ENCODE assay signal across 8 cellular contexts in genomic region chr12:54549774-54550451, GRCh38. TPM values are rescaled to one million over a fixed set of nuclear protein-coding genes. Genes with fewer than 3 reads are reported as not detected.
DNase-seq lines count a peak whose midpoint lies in the region; ATAC-seq and TF ChIP-seq lines count a peak whose summit lies in the region.

No MANE protein-coding gene starts in this region.

- POLR2A ChIA-PET in AG04450 (lab: Yijun Ruan, JAX), result no interaction called here

- H3K4me1 Mint-ChIP-seq in activated CD8-positive, alpha-beta memory T cell treated with anti-CD3 and anti-CD28 coated beads, Interleukin-2, amount 10 ng/mL, durations not matched to agents 7 days and 5 days, result peaks cover 14% of the 10 kb centered on the region

- peaks cover 8% of the 10 kb centered on the region for H3K4me1 ChIP-seq in psoas muscle

- H3K27ac ChIP-seq in AG04450 (ENCODE audit: low read depth, low read length) (no peak overlapping the region), psoas muscle (no peak overlapping the region)

- H3K9me3 ChIP-seq in AG04450 (ENCODE audit: control insufficient read depth, insufficient read depth, low read length), result no peaks in the 10 kb centered on the region; the same call in 1 of the 2 replicates
- H3K9me3 ChIP-seq in psoas muscle, result no peaks in the 10 kb centered on the region

- peak overlapping the region; percentile 54 for H3K4me3 Mint-ChIP-seq in activated CD8-positive, alpha-beta memory T cell treated with anti-CD3 and anti-CD28 coated beads, Interleukin-2, amount 10 ng/mL, durations not matched to agents 7 days and 5 days

- no peak overlapping the region for H3K27ac Mint-ChIP-seq in activated CD8-positive, alpha-beta memory T cell treated with anti-CD3 and anti-CD28 coated beads, Interleukin-2, amount 10 ng/mL, durations not matched to agents 7 days and 5 days

- H3K27me3 ChIP-seq in AG04450 (ENCODE audit: control insufficient read depth, insufficient read depth, low read length) (peaks cover 39% of the 10 kb centered on the region), psoas muscle (ENCODE audit: insufficient read depth in 3 of 3, low read length in 2 of 3) (peaks cover 0 to 40% (median 4%) of the 10 kb centered on the region in 3 donors)

- 4 to 6% (median 5%) methylated on average over 22 of the region's 22 CpGs for WGBS in psoas muscle, 3 donors

- DNase-seq in AG04450 (ENCODE audit: low read depth, low spot score) (no peak), HFF-Myc (ENCODE audit: extremely low read depth, low read depth) (peak; percentile 10), foreskin fibroblast (peak; percentile 28 to 68), psoas muscle (no peak), T-helper 9 cell (no peak), OCI-M2 (lab: John Stamatoyannopoulos, UW; ENCODE audit: unreplicated experiment) (no peak)
- peak; percentile 41 for DNase-seq in activated CD8-positive, alpha-beta memory T cell treated with anti-CD3 and anti-CD28 coated beads, Interleukin-2, amount 10 ng/mL, durations not matched to agents 7 days and 5 days

- H3K36me3 ChIP-seq in psoas muscle (ENCODE audit: insufficient read depth in 1 of 2, low read depth in 1 of 2), result no peaks in the 10 kb centered on the region

- ATAC-seq in activated CD8-positive, alpha-beta memory T cell treated with anti-CD3 and anti-CD28 coated beads, Interleukin-2, amount 10 ng/mL, durations not matched to agents 7 days and 5 days, result peak; percentile 7
- ATAC-seq in psoas muscle (peak; percentile 65 to 79 (median 72)), GM21526 (IDR thresholded peaks at IDR 0.05; ENCODE audit: low FRiP score, unreplicated experiment) (no peak)

- no peaks in the 10 kb centered on the region for H3K9me3 Mint-ChIP-seq in activated CD8-positive, alpha-beta memory T cell treated with anti-CD3 and anti-CD28 coated beads, Interleukin-2, amount 10 ng/mL, durations not matched to agents 7 days and 5 days (ENCODE audit: low read depth)

- peaks cover 6% of the 10 kb centered on the region for H3K36me3 Mint-ChIP-seq in activated CD8-positive, alpha-beta memory T cell treated with anti-CD3 and anti-CD28 coated beads, Interleukin-2, amount 10 ng/mL, durations not matched to agents 7 days and 5 days

- H3K4me3 ChIP-seq in AG04450 (ENCODE audit: low read depth, low read length), result 0 out of 2 replicates have a peak overlapping the region, but pooled peaks have one; percentile 34
- peak overlapping the region; percentile 22 for H3K4me3 ChIP-seq in HFF-Myc (replicated peaks; ENCODE audit: low read depth, low read length)
- H3K4me3 ChIP-seq in foreskin fibroblast (ENCODE audit: low read depth in 1 of 2, low read length in 2 of 2), result peak overlapping the region; percentile 29 to 43
- peak overlapping the region; percentile 61 for H3K4me3 ChIP-seq in psoas muscle

- no peak for TF ChIP-seq CTCF in AG04450 (IDR thresholded peaks at IDR 0.05; ENCODE audit: low read depth, low read length)
- TF ChIP-seq CTCF in HFF-Myc (IDR thresholded peaks at IDR 0.05; ENCODE audit: low read depth, low read length, missing control alignments), result no peak
- no peak for TF ChIP-seq CTCF in foreskin fibroblast (IDR thresholded peaks at IDR 0.05; ENCODE audit: low read depth, low read length)
- no peak for TF ChIP-seq CTCF in psoas muscle (IDR thresholded peaks at IDR 0.05)

- intact Hi-C loops in psoas muscle (cut with DNase I), result no loop called here

- CTCF ChIA-PET in AG04450 (lab: Charles Lee), result no interaction called here
- CTCF ChIA-PET in activated CD8-positive, alpha-beta memory T cell treated with anti-CD3 and anti-CD28 coated beads, Interleukin-2, amount 10 ng/mL, durations not matched to agents 7 days and 5 days (lab: Charles Lee), result interaction anchor here (0.6 to 1.0 kb wide), 4 partner anchors 9 to 30 kb away, joined by 3 to 5 read pairs (median 3); no protein-coding TSS in a partner anchor

- H3K27me3 Mint-ChIP-seq in activated CD8-positive, alpha-beta memory T cell treated with anti-CD3 and anti-CD28 coated beads, Interleukin-2, amount 10 ng/mL, durations not matched to agents 7 days and 5 days, result peaks cover 28% of the 10 kb centered on the region

RNA-seq across cellular contexts. Expression of gene PDE1B, which starts 0.5 kb away (rescaled TPM):
- polyA plus RNA-seq in AG04450 (2011; rRNA removed) (not detected in 2 replicates), psoas muscle (1 to 10 TPM; 1.1 to 1.8 (median 1.1) TPM)
- polyA minus RNA-seq in AG04450 (2011; rRNA and poly(A)+ RNA removed), result not detected in 2 replicates
- 10 to 100 TPM; 10.6 to 14.3 TPM for total RNA-seq in activated CD8-positive, alpha-beta memory T cell treated with anti-CD3 and anti-CD28 coated beads, Interleukin-2, amount 10 ng/mL, durations not matched to agents 7 days and 5 days
- 1 to 10 TPM; 1.2 to 2.6 (median 1.7) TPM for total RNA-seq in psoas muscle

RNA-seq across cellular contexts. Expression of gene PPP1R1A, which starts 38.5 kb away (rescaled TPM):
- polyA plus RNA-seq in AG04450 (2011; rRNA removed), result not detected in 2 replicates
- polyA minus RNA-seq in AG04450 (2011; rRNA and poly(A)+ RNA removed), result not detected in 2 replicates
- total RNA-seq in activated CD8-positive, alpha-beta memory T cell treated with anti-CD3 and anti-CD28 coated beads, Interleukin-2, amount 10 ng/mL, durations not matched to agents 7 days and 5 days, result not detected
- total RNA-seq in psoas muscle, result 100 to 1,000 TPM in 3 of 4 donors, 10 to 100 TPM in 1; 93.7 to 360 (median 247) TPM
- polyA plus RNA-seq in psoas muscle, result 100 to 1,000 TPM; 187 to 265 (median 203) TPM

RNA-seq across cellular contexts. Expression of gene NCKAP1L, which starts 52.4 kb away (rescaled TPM):
- polyA plus RNA-seq in AG04450 (2011; rRNA removed) (not detected in 2 replicates), psoas muscle (under 1 TPM; 0.44 to 0.81 (median 0.75) TPM)
- not detected in 2 replicates for polyA minus RNA-seq in AG04450 (2011; rRNA and poly(A)+ RNA removed)
- 100 to 1,000 TPM; 132 to 133 TPM for total RNA-seq in activated CD8-positive, alpha-beta memory T cell treated with anti-CD3 and anti-CD28 coated beads, Interleukin-2, amount 10 ng/mL, durations not matched to agents 7 days and 5 days
- 1 to 10 TPM; 3.2 to 4.7 (median 4.1) TPM for total RNA-seq in psoas muscle

Comparison
In these comparisons a context has a peak if more than half of its experiments do, and no peak if none do; other contexts are left out.
1. DNase-seq: peak in HFF-Myc (single experiment), activated CD8-positive, alpha-beta memory T cell treated with anti-CD3 and anti-CD28 coated beads, Interleukin-2, amount 10 ng/mL, durations not matched to agents 7 days and 5 days (single experiment) and foreskin fibroblast (2 of 2); none in AG04450 (single experiment), psoas muscle (0 of 2), T-helper 9 cell (single experiment) and OCI-M2 (single experiment).
2. RNA of gene PPP1R1A, which starts 38.5 kb away (total RNA-seq): 93.7 to 360 TPM in psoas muscle; not detected in activated CD8-positive, alpha-beta memory T cell treated with anti-CD3 and anti-CD28 coated beads, Interleukin-2, amount 10 ng/mL, durations not matched to agents 7 days and 5 days; every median in the first group is over 10 times any median in the second.
3. RNA of gene NCKAP1L, which starts 52.4 kb away (total RNA-seq): 132 to 133 TPM in activated CD8-positive, alpha-beta memory T cell treated with anti-CD3 and anti-CD28 coated beads, Interleukin-2, amount 10 ng/mL, durations not matched to agents 7 days and 5 days; 3.2 to 4.7 TPM in psoas muscle; every median in the first group is over 10 times any median in the second.
4. Peak in every context shown above with its lines, with median percentiles within 50 percentile points of each other: H3K4me3 ChIP-seq.